Comparison of ENCODE assay signal across 23 cellular contexts in genomic region chr5:124477577-124477976, GRCh38.
DNase-seq lines count a peak whose midpoint lies in the region; ATAC-seq and TF ChIP-seq lines count a peak whose summit lies in the region.
"Had no signal": no experiment of that assay in that cellular context is flagged by ENCODE, and none has a peak within 500 bp of the region (broad histone marks: within the 10 kb centered on the region; RNA-seq: fewer than 3 reads in every experiment).

No MANE protein-coding gene starts in this region.

- peak; percentile 50 for DNase-seq in G401 (ENCODE audit: low spot score)
- peak; percentile 22 for DNase-seq in astrocyte of the cerebellum (ENCODE audit: low read depth)
- DNase-seq in hippocampal formation (lab: John Stamatoyannopoulos, UW): peak; percentile 7 to 49
- peak; percentile 67 for DNase-seq in pons (ENCODE audit: low spot score)
- no peak for DNase-seq in activated naive CD4-positive, alpha-beta T cell (lab: John Stamatoyannopoulos, UW)
- no peak for DNase-seq in ovary
- DNase-seq: activated CD4-positive, alpha-beta T cell treated with anti-CD3 and anti-CD28 coated beads, Interleukin-2, amount 10 ng/mL, durations not matched to agents 7 days and 5 days; activated effector memory CD4-positive, alpha-beta T cell treated with Interleukin-2 at 50 U/mL for 16 hours; foreskin melanocyte; GDM1; left ventricle myocardium superior; MM.1S; NCI-H146; NCI-H526 treated with DMSO at 0.1 percent for 48 hours; occipital lobe; OCI-M1; right cardiac atrium; SHP77 had no signal

- TF ChIP-seq CTCF in astrocyte of the cerebellum (IDR thresholded peaks at IDR 0.05; ENCODE audit: low read depth, low read length, missing control alignments): no peak
- no peak for TF ChIP-seq CTCF in ovary (IDR thresholded peaks at IDR 0.05)

- H3K4me3 ChIP-seq in astrocyte of the cerebellum (ENCODE audit: low read depth, low read length) (no peak overlapping the region), ovary (no peak overlapping the region)
- H3K4me3 ChIP-seq: vagina had no signal

- H3K4me1 ChIP-seq in ovary (ENCODE audit: insufficient read depth): no peaks in the 10 kb centered on the region
- H3K4me1 ChIP-seq: vagina had no signal

- intact Hi-C loops in ovary (cut with DNase I): no loop called here

- ATAC-seq in HG02885 (IDR thresholded peaks at IDR 0.05; ENCODE audit: poor library complexity, unreplicated experiment): no peak
- no peak for ATAC-seq in HG03280 (IDR thresholded peaks at IDR 0.05; ENCODE audit: unreplicated experiment)
- ATAC-seq: left ventricle myocardium superior, right cardiac atrium had no signal

- H3K9me3 ChIP-seq in ovary: no peaks in the 10 kb centered on the region
- H3K9me3 ChIP-seq: vagina had no signal

- no peak for TF ChIP-seq EP300 in ovary (IDR thresholded peaks at IDR 0.05)

- in situ Hi-C loops in G401 (cut with HindIII; ENCODE audit: low sequenced_read_pairs): no loop called here
- in situ Hi-C loops in astrocyte of the cerebellum (cut with HindIII; ENCODE audit: low sequenced_read_pairs): no loop called here

- H3K36me3 ChIP-seq in ovary: no peaks in the 10 kb centered on the region
- H3K36me3 ChIP-seq: vagina had no signal

- no peaks in the 10 kb centered on the region for H3K27me3 ChIP-seq in ovary
- H3K27me3 ChIP-seq: vagina had no signal

- 34 to 43% (median 40%) methylated on average over 2 of the region's 2 CpGs for WGBS in ovary, 3 donors

- no peak overlapping the region for H3K27ac ChIP-seq in ovary
- H3K27ac ChIP-seq: C4-2B, epithelial cell of prostate, vagina had no signal

- TF ChIP-seq POLR2A in ovary (IDR thresholded peaks at IDR 0.05): no peak

Comparison
In these comparisons a context has a peak if more than half of its experiments do, and no peak if none do; other contexts are left out.
1. DNase-seq: peak in G401 (single experiment), astrocyte of the cerebellum (single experiment), hippocampal formation (2 of 2) and pons (single experiment); none in activated naive CD4-positive, alpha-beta T cell (0 of 4) and ovary (0 of 5).